14 cellular contexts compared by ENCODE assay signal in the genomic region with DNA sequence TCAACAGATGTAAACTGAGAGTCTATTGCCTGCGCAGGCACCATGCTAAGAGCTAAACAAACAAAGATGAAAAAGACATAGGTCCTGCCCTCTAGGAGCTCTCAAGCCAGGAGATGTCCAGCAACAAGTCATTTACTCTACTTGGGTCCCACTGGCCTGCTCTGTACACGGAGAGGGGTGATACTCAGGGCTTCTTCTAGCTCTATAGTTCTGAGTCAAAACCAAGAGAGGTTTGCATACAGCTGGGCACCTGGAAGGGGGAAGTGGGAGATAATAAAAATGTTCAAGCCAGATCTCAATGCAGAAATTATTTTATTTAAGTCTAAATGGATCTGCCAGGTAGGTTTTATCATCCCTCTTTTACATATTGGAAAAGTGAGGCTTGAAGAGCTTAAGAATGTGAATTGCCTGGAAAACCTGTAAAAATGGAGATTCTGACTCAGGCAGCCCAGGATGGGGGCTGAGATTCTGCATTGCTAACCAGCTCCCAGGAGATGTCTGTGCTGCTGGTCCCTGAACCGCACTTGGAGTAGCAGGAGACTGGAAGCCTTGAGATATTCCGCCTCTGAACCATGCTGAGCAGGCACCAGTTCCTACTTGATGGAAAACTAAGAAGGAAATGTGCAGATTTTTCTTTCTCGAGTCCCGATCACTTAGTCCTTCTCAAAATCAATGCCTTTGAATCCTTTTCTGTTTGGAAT.
DNase-seq lines count a peak whose midpoint lies in the region; ATAC-seq and TF ChIP-seq lines count a peak whose summit lies in the region.
"Had no signal": no experiment of that assay in that cellular context is flagged by ENCODE, and none has a peak within 500 bp of the region (broad histone marks: within the 10 kb centered on the region; RNA-seq: fewer than 3 reads in every experiment).

No MANE protein-coding gene starts in this region.

- H3K36me3 ChIP-seq in NT2/D1 (ENCODE audit: insufficient read depth, insufficient read length, low read length) (no peaks in the 10 kb centered on the region), gastrocnemius medialis (no peaks in the 10 kb centered on the region)
- H3K36me3 ChIP-seq: right atrium auricular region had no signal

- H3K27me3 ChIP-seq in NT2/D1 (ENCODE audit: insufficient read depth, insufficient read length) (no peaks in the 10 kb centered on the region), gastrocnemius medialis (no peaks in the 10 kb centered on the region)
- H3K27me3 ChIP-seq: right atrium auricular region had no signal

- ATAC-seq in GM18499 (IDR thresholded peaks at IDR 0.05; ENCODE audit: insufficient read depth, unreplicated experiment) = peak; percentile 72
- peak; percentile 79 for ATAC-seq in GM21529 (IDR thresholded peaks at IDR 0.05; ENCODE audit: unreplicated experiment)
- peak; percentile 64 for ATAC-seq in HG03025 (IDR thresholded peaks at IDR 0.05; ENCODE audit: low FRiP score, unreplicated experiment)
- no peak for ATAC-seq in gastrocnemius medialis
- ATAC-seq: activated CD4-positive, alpha-beta T cell treated with anti-CD3 and anti-CD28 coated beads for 36 hours; K562; natural killer cell treated with Interleukin-12 subunit alpha and Interleukin-12 subunit beta and Interleukin-15 and Interleukin-18, amount 100 ng/mL, for 72 hours had no signal

- TF ChIP-seq CTCF in gastrocnemius medialis (IDR thresholded peaks at IDR 0.05 in 4 of 5, conservative IDR thresholded peaks at IDR 0.05 in 1 of 5) = no peak

- H3K4me3 ChIP-seq in NT2/D1 (ENCODE audit: insufficient read length, low read depth) (no peak overlapping the region), gastrocnemius medialis (no peak overlapping the region)
- H3K4me3 ChIP-seq: K562, right atrium auricular region had no signal

- H3K9ac ChIP-seq in NT2/D1 (ENCODE audit: insufficient read length, low read depth) = no peak overlapping the region

- in situ Hi-C loops in gastrocnemius medialis (cut with MboI; ENCODE audit: low sequenced_read_pairs in 4 of 4) = no loop called here

- DNase-seq in NT2/D1 (ENCODE audit: low read depth, low spot score) (peak; percentile 5), AG08395 (ENCODE audit: low spot score) (no peak), DMS79 (lab: John Stamatoyannopoulos, UW) (no peak), gastrocnemius medialis (no peak), HT-29 (ENCODE audit: low spot score) (no peak)
- DNase-seq: activated CD4-positive, alpha-beta T cell treated with anti-CD3 and anti-CD28 coated beads for 36 hours; glutamatergic neuron; left cardiac atrium had no signal

- H3K4me1 ChIP-seq in NT2/D1 (ENCODE audit: insufficient read depth, insufficient read length) (no peaks in the 10 kb centered on the region), gastrocnemius medialis (peaks cover 1 to 39% of the 10 kb centered on the region in 2 donors)

- H3K27ac ChIP-seq in gastrocnemius medialis = no peak overlapping the region

- intact Hi-C loops in gastrocnemius medialis (cut with DNase I; ENCODE audit: low total_unique reads) = no loop called here

- TF ChIP-seq POLR2A in gastrocnemius medialis (IDR thresholded peaks at IDR 0.05) = no peak

- no peaks in the 10 kb centered on the region for H3K9me3 ChIP-seq in NT2/D1 (ENCODE audit: insufficient read depth, low read length)
- H3K9me3 ChIP-seq in gastrocnemius medialis = no peaks in the 10 kb centered on the region
- H3K9me3 ChIP-seq: right atrium auricular region had no signal

Comparison
In these comparisons a context has a peak if more than half of its experiments do, and no peak if none do; other contexts are left out.
1. ATAC-seq: peak in GM18499 (single experiment), GM21529 (single experiment) and HG03025 (single experiment); none in gastrocnemius medialis (0 of 2).